Comparison of ENCODE assay signal across 8 cellular contexts in genomic region chr16:56625943-56626654, GRCh38. TPM values are rescaled to one million over a fixed set of nuclear protein-coding genes. Genes with fewer than 3 reads are reported as not detected.
DNase-seq lines count a peak whose midpoint lies in the region; ATAC-seq and TF ChIP-seq lines count a peak whose summit lies in the region.

No MANE protein-coding gene starts in this region.

- H3K36me3 ChIP-seq in breast epithelium (no peaks in the 10 kb centered on the region), liver (ENCODE audit: control insufficient read depth in 4 of 4, insufficient read depth in 3 of 4, low read depth in 1 of 4, low read length in 3 of 4) (peaks cover 0 to 3% (median 0%) of the 10 kb centered on the region in 4 donors), thoracic aorta (no peaks in the 10 kb centered on the region)

- 14% methylated on average over 16 of the region's 16 CpGs for WGBS in liver

- intact Hi-C loops in breast epithelium (cut with DNase I; ENCODE audit: low total_unique reads), result no loop called here

- H3K27ac ChIP-seq in breast epithelium (peak overlapping the region; percentile 87 to 97), liver (ENCODE audit: low read depth in 1 of 2, low read length in 2 of 2) (peak overlapping the region; percentile 93 to 99), thoracic aorta (peak overlapping the region; percentile 95 to 99)

- H3K9me3 ChIP-seq in breast epithelium (no peaks in the 10 kb centered on the region), liver (ENCODE audit: control insufficient read depth in 4 of 4, low read length in 3 of 4) (no peaks in the 10 kb centered on the region), thoracic aorta (no peaks in the 10 kb centered on the region)

- H3K27me3 ChIP-seq in breast epithelium, result no peaks in the 10 kb centered on the region
- H3K27me3 ChIP-seq in liver (ENCODE audit: control insufficient read depth in 4 of 4, insufficient read depth in 4 of 4, low read length in 3 of 4), result no peaks in the 10 kb centered on the region
- H3K27me3 ChIP-seq in thoracic aorta (replicated peaks; ENCODE audit: insufficient read depth), result no peaks in the 10 kb centered on the region

- peak overlapping the region; percentile 94 to 96 for H3K9ac ChIP-seq in liver (ENCODE audit: low read depth in 1 of 2, low read length in 2 of 2)

- TF ChIP-seq CTCF in breast epithelium (IDR thresholded peaks at IDR 0.05) (no peak), liver (IDR thresholded peaks at IDR 0.05; ENCODE audit: low read depth, low read length, missing input control) (no peak), thoracic aorta (IDR thresholded peaks at IDR 0.05) (no peak)

- peak; percentile 81 for DNase-seq in AG08396 (ENCODE audit: low spot score)
- DNase-seq in breast epithelium (ENCODE audit: low spot score in 2 of 2), result peak in 1 of 2 donors; percentile 44
- peak; percentile 70 for DNase-seq in thoracic aorta (ENCODE audit: low spot score)
- DNase-seq in NCI-H2029 (lab: John Stamatoyannopoulos, UW), result no peak
- DNase-seq in middle frontal gyrus (ENCODE audit: extremely low spot score, low spot score), result no peak

- ATAC-seq in HG03432 (IDR thresholded peaks at IDR 0.05; ENCODE audit: unreplicated experiment) (peak; percentile 10), thoracic aorta (ENCODE audit: insufficient number of reproducible peaks, low FRiP score, low read depth) (peak; percentile 68), GM18498 (IDR thresholded peaks at IDR 0.05; ENCODE audit: unreplicated experiment) (no peak)

- no peak for TF ChIP-seq RAD21 in liver (IDR thresholded peaks at IDR 0.05)

- H3K4me1 ChIP-seq in breast epithelium, result no peaks in the 10 kb centered on the region
- H3K4me1 ChIP-seq in liver (ENCODE audit: control insufficient read depth in 4 of 4, insufficient read depth in 4 of 4, low read length in 3 of 4), result peaks cover 0 to 22% (median 9%) of the 10 kb centered on the region in 4 donors
- peaks cover 0 to 5% of the 10 kb centered on the region in 2 donors for H3K4me1 ChIP-seq in thoracic aorta (ENCODE audit: control insufficient read depth in 1 of 2, low read depth in 2 of 2)

- no peak for TF ChIP-seq POLR2A in breast epithelium (IDR thresholded peaks at IDR 0.05)

- H3K4me3 ChIP-seq in breast epithelium (peak overlapping the region; percentile 50 to 73 (median 72)), liver (ENCODE audit: low read depth in 1 of 3, low read length in 3 of 3) (peak overlapping the region; percentile 78 to 97 (median 95)), thoracic aorta (peak overlapping the region; percentile 77)

TF ChIP-seq in liver, 16 proteins besides CTCF, POLR2A, EP300 and RAD21:
- TF ChIP-seq GABPA (IDR thresholded peaks at IDR 0.05 in 1 of 2, conservative IDR thresholded peaks at IDR 0.05 in 1 of 2) (no peak), REST (IDR thresholded peaks at IDR 0.05) (no peak), JUND (IDR thresholded peaks at IDR 0.05) (peak; percentile 55 to 83), FOXA1 (IDR thresholded peaks at IDR 0.05) (no peak), TAF1 (conservative IDR thresholded peaks at IDR 0.05) (peak; percentile 12), RXRA (IDR thresholded peaks at IDR 0.05) (peak; percentile 87 to 93), ZBTB33 (IDR thresholded peaks at IDR 0.05) (peak; percentile 23), EGR1 (IDR thresholded peaks at IDR 0.05; ENCODE audit: low read depth in 2 of 2) (peak in 1 of 2 donors; percentile 9), NR2F2 (IDR thresholded peaks at IDR 0.05) (peak; percentile 62), YY1 (IDR thresholded peaks at IDR 0.05) (no peak), ATF3 (IDR thresholded peaks at IDR 0.05) (no peak)

RNA-seq across cellular contexts. Expression of gene MT1E, which starts 0.5 kb away (rescaled TPM):
- total RNA-seq in breast epithelium, result 100 to 1,000 TPM; 284 to 698 (median 513) TPM
- total RNA-seq in liver, result 1,000 to 10,000 TPM in 1 of 2 donors, 100 to 1,000 TPM in 1; 206 to 1,831 TPM
- polyA plus RNA-seq in liver, result 1,000 to 10,000 TPM in 1 of 2 donors, 100 to 1,000 TPM in 1; 336 to 1,280 TPM
- total RNA-seq in thoracic aorta, result 100 to 1,000 TPM; 106 to 214 TPM

RNA-seq across cellular contexts. Expression of gene MT1M, which starts 6.4 kb away (rescaled TPM):
- total RNA-seq in breast epithelium, result 100 to 1,000 TPM in 1 of 3 donors, 10 to 100 TPM in 2; 42.9 to 120 (median 46.0) TPM
- total RNA-seq in liver, result 100 to 1,000 TPM in 1 of 2 donors, 10 to 100 TPM in 1; 20.4 to 159 TPM
- 100 to 1,000 TPM; 229 to 343 TPM for polyA plus RNA-seq in liver
- 10 to 100 TPM; 23.2 to 53.6 TPM for total RNA-seq in thoracic aorta

RNA-seq across cellular contexts. Expression of gene MT1A, which starts 12.4 kb away (rescaled TPM):
- total RNA-seq in breast epithelium, result 100 to 1,000 TPM in 2 of 3 donors, 10 to 100 TPM in 1; 97.8 to 672 (median 130) TPM
- 10 to 100 TPM; 10.1 to 21.9 TPM for total RNA-seq in liver
- polyA plus RNA-seq in liver, result 100 to 1,000 TPM; 127 to 511 TPM
- 100 to 1,000 TPM in 1 of 2 donors, 1 to 10 TPM in 1; 6.5 to 168 TPM for total RNA-seq in thoracic aorta

RNA-seq across cellular contexts. Expression of gene MT2A, which starts 17.7 kb away (rescaled TPM):
- total RNA-seq in breast epithelium (100 to 1,000 TPM; 352 to 543 (median 428) TPM), liver (100 to 1,000 TPM in 1 of 2 donors, 10 to 100 TPM in 1; 45.8 to 387 TPM), thoracic aorta (100 to 1,000 TPM; 107 to 185 TPM)
- polyA plus RNA-seq in liver, result 1,000 to 10,000 TPM; 4,079 to 5,206 TPM

RNA-seq across cellular contexts. Expression of gene MT1B, which starts 25.6 kb away (rescaled TPM):
- total RNA-seq in breast epithelium (not detected), liver (1 to 10 TPM in 1 of 2 donors, not detected in 1; 1.5 TPM), thoracic aorta (not detected)
- 1 to 10 TPM in 1 of 2 donors, not detected in 1; 1.2 TPM for polyA plus RNA-seq in liver

Comparison
In these comparisons a context has a peak if more than half of its experiments do, and no peak if none do; other contexts are left out.
1. DNase-seq: peak in AG08396 (single experiment) and thoracic aorta (single experiment); none in NCI-H2029 (single experiment) and middle frontal gyrus (single experiment).
2. Peak in every context shown above with its lines, with median percentiles within 50 percentile points of each other: H3K27ac ChIP-seq and H3K4me3 ChIP-seq.